29 cellular contexts compared by ENCODE assay signal in the genomic region with DNA sequence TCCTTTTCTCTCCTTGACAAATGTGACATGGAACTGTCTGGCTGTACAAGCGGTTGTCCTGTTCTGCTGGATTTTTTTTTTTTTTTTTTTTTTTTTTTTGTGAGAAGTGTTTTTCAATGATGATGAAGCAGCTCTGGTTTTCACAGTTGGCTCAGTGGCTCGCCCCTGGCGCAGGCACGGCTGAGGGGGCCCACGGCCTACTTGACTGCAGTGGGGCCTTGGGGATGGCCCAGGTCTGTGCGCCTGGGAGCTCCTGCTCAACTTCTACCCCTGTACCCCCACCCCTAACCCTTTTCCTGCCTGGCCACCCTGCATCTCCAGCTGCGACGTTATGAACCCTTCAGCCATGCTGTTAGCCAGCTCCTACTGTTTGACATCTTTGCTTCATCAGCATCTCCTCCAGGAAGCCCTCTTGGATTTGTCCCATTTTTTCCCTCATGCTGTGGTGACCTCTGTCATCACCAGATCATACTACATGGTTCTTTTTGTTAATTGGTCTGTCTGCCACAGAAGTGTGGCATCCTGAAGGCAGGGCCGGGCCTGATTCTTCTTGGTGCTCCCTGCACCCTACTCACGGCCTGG.
"Had no signal": no experiment of that assay in that cellular context is flagged by ENCODE, and none has a peak within 500 bp of the region (broad histone marks: within the 10 kb centered on the region; RNA-seq: fewer than 3 reads in every experiment).

No MANE protein-coding gene starts in this region.

- H3K4me3 Mint-ChIP-seq: dendritic cell treated with granulocyte-macrophage colony-stimulating factor and Interleukin-4, amounts not matched to agents 40 ng/mL and 50 ng/mL, for 4 days; endodermal cell; naive thymus-derived CD4-positive, alpha-beta T cell; nephron; stimulated activated memory B cell treated with anti-CD40 and anti-IgM and Interleukin-4, amounts not matched to agents 10 μg/mL and 1 μg/mL and 100 μg/mL, for 72 hours had no signal

- H3K27ac ChIP-seq: colonic mucosa, epithelial cell of prostate, gastrocnemius medialis, left lung, neutrophil, pancreas, skin epidermis, spleen, testis, tibial nerve, upper lobe of left lung had no signal

- H3K4me3 ChIP-seq: colonic mucosa, gastrocnemius medialis, left lung, pancreas, skin epidermis, spleen, testis, tibial nerve, upper lobe of left lung had no signal

- H3K4me1 Mint-ChIP-seq: stimulated activated memory B cell treated with anti-CD40 and anti-IgM and Interleukin-4, amounts not matched to agents 10 μg/mL and 1 μg/mL and 100 μg/mL, for 72 hours had no signal

- ATAC-seq: esophagus mucosa; gastrocnemius medialis; naive thymus-derived CD4-positive, alpha-beta T cell; pancreas; stimulated activated memory B cell treated with anti-CD40 and anti-IgM and Interleukin-4, amounts not matched to agents 10 μg/mL and 1 μg/mL and 100 μg/mL, for 72 hours; stimulated activated naive CD8-positive, alpha-beta T cell treated with anti-CD3 and anti-CD28 coated beads, Interleukin-15, Interleukin-2, amounts not matched to agents 100 U/mL and 50 U/mL, for 24 hours had no signal

- H3K4me1 ChIP-seq: colonic mucosa, left lung, pancreas, upper lobe of left lung had no signal

- H3K9me3 ChIP-seq: colonic mucosa, gastrocnemius medialis, left lung, neutrophil, pancreas, spleen, testis, tibial nerve, upper lobe of left lung had no signal

- DNase-seq: colonic mucosa; effector CD8-positive, alpha-beta T cell; endodermal cell; foreskin fibroblast; gastrocnemius medialis; head of caudate nucleus; mammary epithelial cell; mesendoderm; midbrain; naive thymus-derived CD4-positive, alpha-beta T cell; spleen; stimulated activated CD4-positive, alpha-beta T cell treated with anti-CD3 and anti-CD28 coated beads, Interleukin-4, amount 100 ng/mL, for 4 hours; stimulated activated naive CD8-positive, alpha-beta T cell treated with anti-CD3 and anti-CD28 coated beads, Interleukin-15, Interleukin-2, amounts not matched to agents 100 U/mL and 50 U/mL, for 24 hours; substantia nigra; testis had no signal

- H3K9me3 Mint-ChIP-seq: dendritic cell treated with granulocyte-macrophage colony-stimulating factor and Interleukin-4, amounts not matched to agents 40 ng/mL and 50 ng/mL, for 4 days; endodermal cell; nephron had no signal

- H3K27me3 ChIP-seq: colonic mucosa, gastrocnemius medialis, left lung, pancreas, testis, upper lobe of left lung had no signal

- H3K36me3 Mint-ChIP-seq: stimulated activated memory B cell treated with anti-CD40 and anti-IgM and Interleukin-4, amounts not matched to agents 10 μg/mL and 1 μg/mL and 100 μg/mL, for 72 hours had no signal

- FAIRE-seq: keratinocyte, pancreas, urothelium cell line had no signal

- H3K36me3 ChIP-seq: colonic mucosa, gastrocnemius medialis, left lung, neutrophil, pancreas, spleen, tibial nerve, upper lobe of left lung had no signal

- H3K27ac Mint-ChIP-seq: dendritic cell treated with granulocyte-macrophage colony-stimulating factor and Interleukin-4, amounts not matched to agents 40 ng/mL and 50 ng/mL, for 4 days; endodermal cell; naive thymus-derived CD4-positive, alpha-beta T cell; nephron; progenitor cell of endocrine pancreas; stimulated activated memory B cell treated with anti-CD40 and anti-IgM and Interleukin-4, amounts not matched to agents 10 μg/mL and 1 μg/mL and 100 μg/mL, for 72 hours had no signal
